Comparison of ENCODE assay signal across 15 cellular contexts in the genomic region with DNA sequence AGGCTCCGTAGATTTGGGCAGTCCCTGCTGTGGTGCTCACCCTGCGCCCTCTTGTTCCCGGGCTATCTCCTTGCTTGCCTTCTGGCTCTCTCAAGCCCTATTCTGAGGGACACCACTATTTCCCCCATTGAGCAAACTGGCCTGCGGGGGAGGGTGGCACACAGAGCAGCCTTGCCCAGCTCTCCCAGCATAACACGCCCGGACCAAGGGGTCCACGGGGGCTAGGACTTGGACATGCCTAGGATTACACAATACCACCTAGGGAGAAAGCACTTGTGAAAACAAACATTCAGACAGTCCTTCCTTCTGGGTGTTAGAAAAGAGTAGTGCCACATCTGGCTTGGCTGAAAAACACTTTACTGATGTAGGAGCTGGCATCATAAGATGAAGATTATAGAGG.
"Had no signal": no experiment of that assay in that cellular context is flagged by ENCODE, and none has a peak within 500 bp of the region (broad histone marks: within the 10 kb centered on the region; RNA-seq: fewer than 3 reads in every experiment).

No MANE protein-coding gene starts in this region.

- DNase-seq: activated CD4-positive, CD25-positive, alpha-beta regulatory T cell; activated CD8-positive, alpha-beta memory T cell treated with anti-CD3 and anti-CD28 coated beads, Interleukin-2, amount 50 U/mL, for 4 hours; activated naive CD4-positive, alpha-beta T cell treated with anti-CD3 and anti-CD28 coated beads for 36 hours; dorsolateral prefrontal cortex; erythroblast; left colon; lower lobe of right lung; stimulated activated CD4-positive, alpha-beta T cell treated with anti-CD3 and anti-CD28 coated beads, Interleukin-12 subunit alpha, Interleukin-12 subunit beta, amount 100 ng/mL, for 4 hours; stimulated activated CD4-positive, alpha-beta T cell treated with anti-CD3 and anti-CD28 coated beads, Interleukin-2, amount 100 ng/mL, for 24 hours; SW 1271 had no signal

- H3K9me3 ChIP-seq: lower lobe of right lung, tibial nerve had no signal

- ATAC-seq: left colon, lower lobe of right lung had no signal

- H3K9me3 Mint-ChIP-seq: activated naive CD4-positive, alpha-beta T cell treated with anti-CD3 and anti-CD28 coated beads for 36 hours; activated T-helper 2 cell treated with anti-CD3 and anti-CD28 coated beads, Interferon-gamma antibody, Interleukin-2, Interleukin-4, amounts not matched to agents 10 μg/mL and 5 μg/mL and 100 μg/mL, durations not matched to agents 14 hours and 24 hours and 36 hours; T-helper 2 cell treated with Interferon-gamma antibody and Interleukin-4, amounts not matched to agents 5 μg/mL and 100 μg/mL, for 36 hours had no signal

- FAIRE-seq: astrocyte had no signal

- H3K27ac ChIP-seq: cardiac muscle cell, lower lobe of right lung had no signal

- H3K4me3 Mint-ChIP-seq: activated naive CD4-positive, alpha-beta T cell treated with anti-CD3 and anti-CD28 coated beads for 36 hours; T-helper 2 cell treated with Interferon-gamma antibody and Interleukin-4, amounts not matched to agents 5 μg/mL and 100 μg/mL, for 36 hours had no signal

- H3K4me3 ChIP-seq: cardiac muscle cell, dorsolateral prefrontal cortex, lower lobe of right lung, tibial nerve had no signal

- H3K27ac Mint-ChIP-seq: T-helper 2 cell treated with Interferon-gamma antibody and Interleukin-4, amounts not matched to agents 5 μg/mL and 100 μg/mL, for 36 hours had no signal
